In the genomic region with DNA sequence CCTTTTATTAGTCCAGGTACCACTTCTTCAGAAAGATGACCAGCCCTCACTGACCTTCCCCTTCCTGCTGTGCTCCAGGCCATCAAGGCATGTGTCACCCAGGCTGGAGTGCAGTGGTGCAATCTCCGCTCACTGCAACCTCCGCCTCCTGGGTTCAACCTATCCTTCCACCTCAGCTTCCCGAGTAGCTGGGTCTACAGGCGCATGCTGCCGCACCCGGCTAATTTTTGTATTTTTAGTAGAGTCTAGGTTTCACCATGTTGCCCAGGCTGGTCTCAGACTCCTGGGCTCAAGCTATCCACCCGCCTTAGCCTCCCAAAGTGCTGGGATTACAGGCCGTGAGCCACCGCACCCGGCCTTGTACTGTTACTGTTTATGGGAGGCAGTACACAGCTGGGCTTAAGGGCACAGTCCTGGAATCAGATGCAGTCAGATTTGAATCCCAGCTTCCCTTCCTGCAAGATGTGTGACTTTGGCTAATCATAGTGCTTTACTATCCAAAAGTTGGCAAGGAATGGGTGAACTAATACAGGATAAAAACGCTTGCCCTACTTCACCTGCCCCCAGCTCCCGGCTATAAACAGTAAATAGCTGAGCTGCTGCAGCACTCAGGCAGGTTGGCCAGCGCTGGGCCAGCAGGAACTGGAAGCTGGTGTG, we compare ENCODE assay signal across 9 cellular contexts. TPM values are rescaled to one million over a fixed set of nuclear protein-coding genes. Genes with fewer than 3 reads are reported as not detected.
A peak's percentile ranks its signal among the peaks of the same experiment; 100 is the strongest.
DNase-seq lines count a peak whose midpoint lies in the region; ATAC-seq and TF ChIP-seq lines count a peak whose summit lies in the region.
"Had no signal": no experiment of that assay in that cellular context is flagged by ENCODE, and none has a peak within 500 bp of the region (broad histone marks: within the 10 kb centered on the region; RNA-seq: fewer than 3 reads in every experiment).

No MANE protein-coding gene starts in this region.

- peaks cover 7 to 48% of the 10 kb centered on the region in 2 experiments; a peak in 3 of 4 replicates for H3K79me1 ChIP-seq in IMR-90 (ENCODE audit: low read depth in 1 of 2, low read length in 2 of 2)

- peaks cover 35% of the 10 kb centered on the region for H3K36me3 ChIP-seq in IMR-90 (ENCODE audit: control insufficient read depth, insufficient read depth, low read length)

- H3K4me2 ChIP-seq in IMR-90 (ENCODE audit: low read depth, low read length) = peak overlapping the region; percentile 42

- no peak overlapping the region for H2BK20ac ChIP-seq in IMR-90 (ENCODE audit: low read depth, low read length)

- intact Hi-C loops in IMR-90 (cut with micrococcal nuclease) = loop anchor here (2.0 kb wide), 1 partner anchor 92 kb away; a partner anchor contains a TSS
- intact Hi-C loops in dorsolateral prefrontal cortex (cut with DNase I) = loop anchor here (2.0 to 5.0 kb wide), 4 partner anchors 18 to 310 kb away; a partner anchor contains a TSS

- peak overlapping the region; percentile 87 to 97 (median 92) for H3K4me3 Mint-ChIP-seq in naive B cell

- H3K14ac ChIP-seq in IMR-90 (replicated peaks; ENCODE audit: low read depth, low read length) = no peak overlapping the region

- ATAC-seq in IMR-90 (ENCODE audit: low read depth) = peak; percentile 16
- no peak for ATAC-seq in naive B cell (ENCODE audit: low read depth in 2 of 2)

- no peaks in the 10 kb centered on the region for H3K9me3 Mint-ChIP-seq in naive B cell

- H3K4me1 Mint-ChIP-seq in naive B cell = peaks cover 24 to 34% (median 24%) of the 10 kb centered on the region in 3 donors

- no peaks in the 10 kb centered on the region for H3K27me3 Mint-ChIP-seq in naive B cell

- H3K18ac ChIP-seq in IMR-90 (ENCODE audit: low read depth, low read length) = no peak overlapping the region

- H3K23ac ChIP-seq in IMR-90 (ENCODE audit: low read depth, low read length) = no peak overlapping the region

- H4K20me1 ChIP-seq in IMR-90 (ENCODE audit: insufficient read depth, low read length) = peaks cover 21% of the 10 kb centered on the region

- H4K91ac ChIP-seq in IMR-90 (ENCODE audit: insufficient read depth, low read depth, low read length) = no peak overlapping the region

- WGBS in IMR-90 (ENCODE audit: extremely low coverage in 2 of 2, insufficient read length in 1 of 2), 2 experiments = 28% methylated on average over 5 of the region's 13 CpGs; no CpG with 5 or more reads in 1 of the 2 experiments

- TF ChIP-seq CTCF in AG04450 (IDR thresholded peaks at IDR 0.05; ENCODE audit: low read depth, low read length) (no peak), IMR-90 (conservative IDR thresholded peaks at IDR 0.05; ENCODE audit: low read depth, low read length) (no peak), dorsolateral prefrontal cortex (IDR thresholded peaks at IDR 0.05 in 54 of 56, conservative IDR thresholded peaks at IDR 0.05 in 2 of 56; ENCODE audit: low read depth in 1 of 56, partially characterized antibody in 56 of 56) (no peak)

- H3K9ac ChIP-seq in IMR-90 (ENCODE audit: low read depth, low read length) = peak overlapping the region; percentile 3; the same call in 1 of the 2 replicates

- TF ChIP-seq POLR2A in IMR-90 (IDR thresholded peaks at IDR 0.05; ENCODE audit: low read depth, low read length) = no peak

- dilution Hi-C loops in IMR-90 (cut with HindIII; ENCODE audit: low sequenced_read_pairs, unreplicated experiment) = no loop called here

- POLR2A ChIA-PET in AG04450 (lab: Yijun Ruan, JAX) = interaction anchor here (0.6 to 3.6 kb wide), 10 partner anchors 9 to 118 kb away, joined by 3 to 42 read pairs (median 6); a partner anchor contains a TSS
- POLR2A ChIA-PET in IMR-90 (lab: Charles Lee; ENCODE audit: unreplicated experiment) = interaction anchor here (0.6 kb wide), 1 partner anchor 27 kb away, joined by 4 read pairs; no protein-coding TSS in a partner anchor

- CTCF ChIA-PET in AG04450 (lab: Charles Lee) (interaction anchor here (0.6 to 2.5 kb wide), 15 partner anchors 9 to 959 kb away, joined by 3 to 19 read pairs (median 3); a partner anchor contains a TSS), IMR-90 (lab: Yijun Ruan, JAX) (interaction anchor here (0.7 to 2.1 kb wide), 8 partner anchors 8 to 182 kb away, joined by 3 to 8 read pairs (median 4); a partner anchor contains a TSS)

- no peak overlapping the region for H4K5ac ChIP-seq in IMR-90 (ENCODE audit: low read depth, low read length)

- peak overlapping the region; percentile 7; the same call in 1 of the 2 replicates for H3K4me3 ChIP-seq in AG04450 (ENCODE audit: low read depth, low read length)
- H3K4me3 ChIP-seq in IMR-90 (ENCODE audit: insufficient read depth, low read depth, low read length) = no peak overlapping the region
- H3K4me3 ChIP-seq in dorsolateral prefrontal cortex = peak overlapping the region; percentile 27 to 93 (median 59)
- H3K4me3 ChIP-seq: SK-N-MC had no signal

- peak overlapping the region in 1 of 2 experiments; percentile 4; a peak in 1 of 4 replicates for H4K8ac ChIP-seq in IMR-90 (ENCODE audit: low read depth in 2 of 2, low read length in 2 of 2)

- peaks cover 11% of the 10 kb centered on the region in 2 donors for H3K36me3 Mint-ChIP-seq in naive B cell

- H2BK120ac ChIP-seq in IMR-90 (ENCODE audit: low read depth, low read length) = no peak overlapping the region

- DNase-seq in AG04450 (ENCODE audit: low read depth, low spot score) (no peak), IMR-90 (no peak), dorsolateral prefrontal cortex (no peak), naive B cell (no peak), putamen (ENCODE audit: low spot score) (no peak), inferior parietal cortex (ENCODE audit: extremely low spot score) (no peak), activated gamma-delta T cell (lab: John Stamatoyannopoulos, UW) (no peak), foreskin melanocyte (no peak)

- no peak overlapping the region for H2AK5ac ChIP-seq in IMR-90 (ENCODE audit: low read depth, low read length)

- no peak for TF ChIP-seq RAD21 in IMR-90 (IDR thresholded peaks at IDR 0.05; ENCODE audit: low read length)

- H3K27ac Mint-ChIP-seq in naive B cell = peak overlapping the region; percentile 94 to 98 (median 96)

- peak overlapping the region; percentile 51 for H2AK9ac ChIP-seq in IMR-90 (replicated peaks; ENCODE audit: low read depth, low read length, poor library complexity)

- peak overlapping the region; percentile 72 for H2AFZ ChIP-seq in IMR-90 (replicated peaks; ENCODE audit: low read length, poor library complexity)

- H3K4ac ChIP-seq in IMR-90 (ENCODE audit: low read depth, low read length) = no peak overlapping the region

- H3K4me1 ChIP-seq in IMR-90 (ENCODE audit: control insufficient read depth, insufficient read depth, low read length) = peaks cover 14% of the 10 kb centered on the region

- no peak overlapping the region for H3K56ac ChIP-seq in IMR-90 (ENCODE audit: extremely low read depth, insufficient read depth, low read length)

- H3K27me3 ChIP-seq in AG04450 (ENCODE audit: control insufficient read depth, insufficient read depth, low read length) (no peaks in the 10 kb centered on the region), IMR-90 (ENCODE audit: control insufficient read depth, insufficient read depth, low read length) (no peaks in the 10 kb centered on the region), dorsolateral prefrontal cortex (no peaks in the 10 kb centered on the region)

- in situ Hi-C loops in IMR-90 (cut with MboI; ENCODE audit: low sequenced_read_pairs) = no loop called here

- H3K9me1 ChIP-seq in IMR-90 (ENCODE audit: insufficient read depth, low read length) = 0 out of 2 replicates have a peak, but pooled peaks cover 3% of the 10 kb centered on the region

- BruUV-seq in IMR-90 (replicated peaks; lab: Mats Ljungman, UMichigan) = no TSS peak

- no peak overlapping the region for H2BK5ac ChIP-seq in IMR-90 (ENCODE audit: low read depth, low read length, poor library complexity, severe bottlenecking)

- H3K9me3 ChIP-seq in AG04450 (ENCODE audit: control insufficient read depth, insufficient read depth, low read length) (no peaks in the 10 kb centered on the region), IMR-90 (ENCODE audit: control insufficient read depth, insufficient read depth, low read length) (no peaks in the 10 kb centered on the region)

- H3K27ac ChIP-seq in AG04450 (ENCODE audit: low read depth, low read length) (peak overlapping the region; percentile 93), IMR-90 (ENCODE audit: insufficient read depth, low read length) (no peak overlapping the region), dorsolateral prefrontal cortex (peak overlapping the region in 58 of 59 donors; percentile 41 to 97 (median 89))
- H3K27ac ChIP-seq: SK-N-MC had no signal

- H2BK15ac ChIP-seq in IMR-90 (ENCODE audit: low read depth, low read length) = no peak overlapping the region

RNA-seq across cellular contexts. Expression of a gene that starts 0.5 kb away (rescaled TPM):
- 1.7 and 2.8 TPM in 2 replicates for polyA plus RNA-seq in AG04450 (2011; rRNA removed)
- polyA minus RNA-seq in AG04450 (2011; rRNA and poly(A)+ RNA removed) = 0.70 and 1.7 TPM in 2 replicates
- total RNA-seq in IMR-90 (2012; rRNA removed) = 0.28 and 0.36 TPM in 2 replicates
- 1.7 and 2.1 TPM in 2 replicates for polyA plus RNA-seq in IMR-90 (2012; rRNA removed)
- polyA plus RNA-seq in IMR-90 (2012; cell fraction: cytosol; rRNA removed) = 0.38 and 1.7 TPM in 2 replicates
- polyA plus RNA-seq in IMR-90 (2012; cell fraction: nucleus; rRNA removed; ENCODE audit: low replicate concordance) = 1.2 and 3.6 TPM in 2 replicates
- total RNA-seq in dorsolateral prefrontal cortex = 10 to 100 TPM in 13 of 120 experiments, 1 to 10 TPM in 107; 1.2 to 16.5 (median 5.9) TPM
- 10 to 100 TPM; 44.5 to 90.3 (median 63.1) TPM for polyA plus RNA-seq in naive B cell (ENCODE audit: low read depth in 6 of 6)

RNA-seq across cellular contexts. Expression of a gene that starts 10.3 kb away (rescaled TPM):
- polyA plus RNA-seq in AG04450 (2011; rRNA removed) (52.3 and 52.8 TPM in 2 replicates), IMR-90 (2012; rRNA removed) (54.8 TPM in 2 replicates), naive B cell (ENCODE audit: low read depth in 6 of 6) (10 to 100 TPM; 26.2 to 47.0 (median 31.7) TPM)
- polyA minus RNA-seq in AG04450 (2011; rRNA and poly(A)+ RNA removed) = 32.4 and 35.9 TPM in 2 replicates
- total RNA-seq in IMR-90 (2012; rRNA removed) (52.9 and 53.9 TPM in 2 replicates), dorsolateral prefrontal cortex (10 to 100 TPM; 22.4 to 42.3 (median 30.2) TPM)
- 33.8 and 41.7 TPM in 2 replicates for polyA plus RNA-seq in IMR-90 (2012; cell fraction: cytosol; rRNA removed)
- polyA plus RNA-seq in IMR-90 (2012; cell fraction: nucleus; rRNA removed; ENCODE audit: low replicate concordance) = 59.4 and 90.9 TPM in 2 replicates

RNA-seq across cellular contexts. Expression of a gene that starts 17.4 kb away (rescaled TPM):
- polyA plus RNA-seq in AG04450 (2011; rRNA removed) = 13.6 and 14.9 TPM in 2 replicates
- 19.0 and 21.2 TPM in 2 replicates for polyA minus RNA-seq in AG04450 (2011; rRNA and poly(A)+ RNA removed)
- 6.6 and 8.1 TPM in 2 replicates for total RNA-seq in IMR-90 (2012; rRNA removed)
- 21.4 and 23.8 TPM in 2 replicates for polyA plus RNA-seq in IMR-90 (2012; rRNA removed)
- polyA plus RNA-seq in IMR-90 (2012; cell fraction: cytosol; rRNA removed) = 13.8 and 13.9 TPM in 2 replicates
- polyA plus RNA-seq in IMR-90 (2012; cell fraction: nucleus; rRNA removed; ENCODE audit: low replicate concordance) = 215 and 346 TPM in 2 replicates
- total RNA-seq in dorsolateral prefrontal cortex = 10 to 100 TPM; 34.6 to 98.7 (median 58.4) TPM
- 1 to 10 TPM in 5 of 6 donors, not detected in 1; 6.3 to 9.0 (median 7.9) TPM for polyA plus RNA-seq in naive B cell (ENCODE audit: low read depth in 6 of 6)

RNA-seq across cellular contexts. Expression of a gene that starts 17.6 kb away (rescaled TPM):
- polyA plus RNA-seq in AG04450 (2011; rRNA removed) = 63.4 and 86.2 TPM in 2 replicates
- 54.9 and 63.6 TPM in 2 replicates for polyA minus RNA-seq in AG04450 (2011; rRNA and poly(A)+ RNA removed)
- total RNA-seq in IMR-90 (2012; rRNA removed) = 17.2 and 19.2 TPM in 2 replicates
- polyA plus RNA-seq in IMR-90 (2012; rRNA removed) = 66.4 and 69.7 TPM in 2 replicates
- polyA plus RNA-seq in IMR-90 (2012; cell fraction: cytosol; rRNA removed) = 47.0 and 70.6 TPM in 2 replicates
- 35.4 and 42.1 TPM in 2 replicates for polyA plus RNA-seq in IMR-90 (2012; cell fraction: nucleus; rRNA removed; ENCODE audit: low replicate concordance)
- total RNA-seq in dorsolateral prefrontal cortex = 10 to 100 TPM; 23.5 to 50.7 (median 34.7) TPM
- 100 to 1,000 TPM in 1 of 6 donors, 10 to 100 TPM in 5; 66.8 to 107 (median 74.6) TPM for polyA plus RNA-seq in naive B cell (ENCODE audit: low read depth in 6 of 6)

Comparison
In these comparisons a context has a peak if more than half of its experiments do, and no peak if none do; other contexts are left out.
1. RNA of a gene that starts 0.5 kb away (polyA plus RNA-seq): 44.5 to 90.3 TPM in naive B cell; 0.38 to 3.6 TPM in IMR-90 and 1.7 to 2.8 TPM in AG04450; every median in the first group is over 4 times any median in the second.